ENCODE assay signal across 28 cellular contexts in genomic region chr12:59603735-59604134, GRCh38.
"Had no signal": no experiment of that assay in that cellular context is flagged by ENCODE, and none has a peak within 500 bp of the region (broad histone marks: within the 10 kb centered on the region; RNA-seq: fewer than 3 reads in every experiment).

No MANE protein-coding gene starts in this region.

- DNase-seq: activated CD4-positive, alpha-beta memory T cell treated with anti-CD3 and anti-CD28 coated beads, Interleukin-2, amount 10 ng/mL, durations not matched to agents 7 days and 5 days; activated CD4-positive, alpha-beta T cell treated with anti-CD3 and anti-CD28 coated beads for 4 hours; activated effector memory CD4-positive, alpha-beta T cell treated with Interleukin-2 at 50 U/mL for 16 hours; activated naive CD4-positive, alpha-beta T cell treated with anti-CD3 and anti-CD28 coated beads, Interleukin-2, amount 50 U/mL, for 16 hours; activated T-cell treated with anti-CD3 and anti-CD28 coated beads, Interleukin-2, amount 50 U/mL, for 1 hour; amygdala; cerebellar nuclear complex; head of caudate nucleus; left ventricle myocardium superior; mammary epithelial cell; midbrain; retina; sigmoid colon; SK-N-SH; stimulated activated CD4-positive, alpha-beta T cell treated with anti-CD3 and anti-CD28 coated beads, Interleukin-15, amount 100 ng/mL, for 24 hours; stimulated activated naive CD4-positive, alpha-beta T cell; substantia nigra; T-cell; thyroid gland; upper lobe of right lung had no signal

- ATAC-seq: gastroesophageal sphincter; left ventricle myocardium superior; natural killer cell treated with Interleukin-12 subunit alpha and Interleukin-12 subunit beta and Interleukin-15 and Interleukin-18, amount 100 ng/mL, for 72 hours; T-cell; upper lobe of right lung had no signal

- H3K4me3 Mint-ChIP-seq: activated CD4-positive, alpha-beta memory T cell treated with anti-CD3 and anti-CD28 coated beads, Interleukin-2, amount 10 ng/mL, durations not matched to agents 7 days and 5 days; natural killer cell treated with Interleukin-12 subunit alpha and Interleukin-12 subunit beta and Interleukin-15 and Interleukin-18, amount 100 ng/mL, for 72 hours; T-cell; T-helper 2 cell treated with Interferon-gamma antibody and Interleukin-4, amounts not matched to agents 5 μg/mL and 100 μg/mL, for 36 hours had no signal

- H3K9me3 ChIP-seq: esophagus muscularis mucosa, gastroesophageal sphincter, sigmoid colon, SK-N-SH, thyroid gland, upper lobe of right lung had no signal

- H3K27me3 ChIP-seq: esophagus muscularis mucosa, gastroesophageal sphincter, sigmoid colon, thyroid gland, upper lobe of right lung had no signal

- H3K4me3 ChIP-seq: coronary artery, esophagus muscularis mucosa, gastroesophageal sphincter, sigmoid colon, smooth muscle cell, thyroid gland, upper lobe of right lung had no signal

- H3K9ac ChIP-seq: SK-N-SH had no signal

- H3K9me3 Mint-ChIP-seq: activated CD4-positive, alpha-beta memory T cell treated with anti-CD3 and anti-CD28 coated beads, Interleukin-2, amount 10 ng/mL, durations not matched to agents 7 days and 5 days; natural killer cell treated with Interleukin-12 subunit alpha and Interleukin-12 subunit beta and Interleukin-15 and Interleukin-18, amount 100 ng/mL, for 72 hours; T-cell; T-helper 2 cell treated with Interferon-gamma antibody and Interleukin-4, amounts not matched to agents 5 μg/mL and 100 μg/mL, for 36 hours had no signal

- H3K27ac ChIP-seq: coronary artery, esophagus muscularis mucosa, gastroesophageal sphincter, sigmoid colon, thyroid gland, upper lobe of right lung, VCaP had no signal

- H3K4me1 ChIP-seq: sigmoid colon, thyroid gland had no signal

- H3K36me3 ChIP-seq: esophagus muscularis mucosa, gastroesophageal sphincter, sigmoid colon, thyroid gland, upper lobe of right lung had no signal

- H3K27ac Mint-ChIP-seq: activated CD4-positive, alpha-beta memory T cell treated with anti-CD3 and anti-CD28 coated beads, Interleukin-2, amount 10 ng/mL, durations not matched to agents 7 days and 5 days; natural killer cell treated with Interleukin-12 subunit alpha and Interleukin-12 subunit beta and Interleukin-15 and Interleukin-18, amount 100 ng/mL, for 72 hours; progenitor cell of endocrine pancreas; T-cell; T-helper 2 cell treated with Interferon-gamma antibody and Interleukin-4, amounts not matched to agents 5 μg/mL and 100 μg/mL, for 36 hours had no signal

- H3K27me3 Mint-ChIP-seq: activated CD4-positive, alpha-beta memory T cell treated with anti-CD3 and anti-CD28 coated beads, Interleukin-2, amount 10 ng/mL, durations not matched to agents 7 days and 5 days; natural killer cell treated with Interleukin-12 subunit alpha and Interleukin-12 subunit beta and Interleukin-15 and Interleukin-18, amount 100 ng/mL, for 72 hours; T-cell had no signal
